In the genomic region with DNA sequence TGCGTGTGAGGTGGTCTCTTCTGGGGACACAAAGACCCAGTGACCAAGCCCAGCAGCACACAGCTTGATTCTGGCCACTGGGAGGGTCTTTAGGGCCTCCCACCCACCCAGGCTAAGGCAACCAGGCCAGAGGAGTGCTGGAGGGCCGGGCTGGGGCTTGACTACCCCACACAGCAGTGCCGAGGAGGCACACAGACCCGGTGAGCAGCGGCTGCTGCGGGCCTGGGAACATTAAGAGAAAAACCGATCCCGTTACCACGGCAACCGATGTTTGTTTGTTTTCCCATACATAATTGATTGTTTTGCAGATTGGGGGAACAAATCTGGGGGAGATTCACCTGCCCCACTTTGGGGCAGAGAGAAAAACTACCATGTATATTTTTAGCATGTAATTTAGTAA, we compare ENCODE assay signal across 19 cellular contexts.
"Had no signal": no experiment of that assay in that cellular context is flagged by ENCODE, and none has a peak within 500 bp of the region (broad histone marks: within the 10 kb centered on the region; RNA-seq: fewer than 3 reads in every experiment).

No MANE protein-coding gene starts in this region.

- H3K4me3 Mint-ChIP-seq: activated CD4-positive, alpha-beta T cell treated with anti-CD3 and anti-CD28 coated beads, Interleukin-2, amount 10 ng/mL, durations not matched to agents 7 days and 5 days; activated CD8-positive, alpha-beta memory T cell treated with anti-CD3 and anti-CD28 coated beads, Interleukin-2, amount 10 ng/mL, durations not matched to agents 7 days and 5 days; activated CD8-positive, alpha-beta T cell treated with anti-CD3 and anti-CD28 coated beads for 36 hours; activated naive CD4-positive, alpha-beta T cell treated with anti-CD3 and anti-CD28 coated beads, Interleukin-2, amount 10 ng/mL, durations not matched to agents 7 days and 5 days; immature natural killer cell; natural killer cell treated with Interleukin-12 subunit alpha and Interleukin-12 subunit beta and Interleukin-15 and Interleukin-18, amount 100 ng/mL, for 72 hours; type B pancreatic cell had no signal

- H3K36me3 Mint-ChIP-seq: activated CD8-positive, alpha-beta memory T cell treated with anti-CD3 and anti-CD28 coated beads, Interleukin-2, amount 10 ng/mL, durations not matched to agents 7 days and 5 days; activated naive CD4-positive, alpha-beta T cell treated with anti-CD3 and anti-CD28 coated beads, Interleukin-2, amount 10 ng/mL, durations not matched to agents 7 days and 5 days; immature natural killer cell; natural killer cell treated with Interleukin-12 subunit alpha and Interleukin-12 subunit beta and Interleukin-15 and Interleukin-18, amount 100 ng/mL, for 72 hours; type B pancreatic cell had no signal

- H3K9me3 ChIP-seq: left ventricle myocardium inferior, thoracic aorta had no signal

- H3K27ac Mint-ChIP-seq: activated CD4-positive, alpha-beta T cell treated with anti-CD3 and anti-CD28 coated beads, Interleukin-2, amount 10 ng/mL, durations not matched to agents 7 days and 5 days; activated CD8-positive, alpha-beta memory T cell treated with anti-CD3 and anti-CD28 coated beads, Interleukin-2, amount 10 ng/mL, durations not matched to agents 7 days and 5 days; activated CD8-positive, alpha-beta T cell treated with anti-CD3 and anti-CD28 coated beads for 36 hours; activated naive CD4-positive, alpha-beta T cell treated with anti-CD3 and anti-CD28 coated beads, Interleukin-2, amount 10 ng/mL, durations not matched to agents 7 days and 5 days; immature natural killer cell; natural killer cell treated with Interleukin-12 subunit alpha and Interleukin-12 subunit beta and Interleukin-15 and Interleukin-18, amount 100 ng/mL, for 72 hours had no signal

- H3K36me3 ChIP-seq: left ventricle myocardium inferior, thoracic aorta had no signal

- H3K27me3 Mint-ChIP-seq: natural killer cell treated with Interleukin-12 subunit alpha and Interleukin-12 subunit beta and Interleukin-15 and Interleukin-18, amount 100 ng/mL, for 72 hours had no signal

- ATAC-seq: activated CD4-positive, CD25-positive, alpha-beta regulatory T cell treated with anti-CD3 and anti-CD28 coated beads, Interleukin-2, amount 50 U/mL, for 24 hours; activated CD8-positive, alpha-beta memory T cell treated with anti-CD3 and anti-CD28 coated beads, Interleukin-2, amount 10 ng/mL, durations not matched to agents 7 days and 5 days; activated CD8-positive, alpha-beta T cell treated with anti-CD3 and anti-CD28 coated beads for 36 hours; natural killer cell treated with Interleukin-12 subunit alpha and Interleukin-12 subunit beta and Interleukin-15 and Interleukin-18, amount 100 ng/mL, for 72 hours had no signal

- H3K27ac ChIP-seq: left ventricle myocardium inferior, thoracic aorta had no signal

- H3K9me3 Mint-ChIP-seq: activated CD4-positive, alpha-beta T cell treated with anti-CD3 and anti-CD28 coated beads, Interleukin-2, amount 10 ng/mL, durations not matched to agents 7 days and 5 days; activated CD8-positive, alpha-beta T cell treated with anti-CD3 and anti-CD28 coated beads for 36 hours; activated naive CD4-positive, alpha-beta T cell treated with anti-CD3 and anti-CD28 coated beads, Interleukin-2, amount 10 ng/mL, durations not matched to agents 7 days and 5 days; immature natural killer cell; natural killer cell treated with Interleukin-12 subunit alpha and Interleukin-12 subunit beta and Interleukin-15 and Interleukin-18, amount 100 ng/mL, for 72 hours; type B pancreatic cell had no signal

- H3K4me3 ChIP-seq: left ventricle myocardium inferior, thoracic aorta had no signal

- DNase-seq: activated CD4-positive, alpha-beta T cell treated with anti-CD3 and anti-CD28 coated beads, Interleukin-2, amount 10 ng/mL, durations not matched to agents 7 days and 5 days; activated CD8-positive, alpha-beta memory T cell treated with anti-CD3 and anti-CD28 coated beads, Interleukin-2, amount 10 ng/mL, durations not matched to agents 7 days and 5 days; activated CD8-positive, alpha-beta T cell treated with anti-CD3 and anti-CD28 coated beads for 36 hours; activated effector memory CD4-positive, alpha-beta T cell treated with anti-CD3 and anti-CD28 coated beads, Interleukin-2, amount 50 U/mL, for 16 hours; activated naive CD4-positive, alpha-beta T cell treated with anti-CD3 and anti-CD28 coated beads, Interleukin-2, amount 10 ng/mL, durations not matched to agents 7 days and 5 days; activated T-cell treated with anti-CD3 and anti-CD28 coated beads for 4 hours; cerebellar nuclear complex; cortex of kidney; effector CD4-positive, alpha-beta T cell; erythroblast; immature natural killer cell; left ventricle myocardium inferior; stimulated activated CD4-positive, alpha-beta T cell treated with anti-CD3 and anti-CD28 coated beads, Interleukin-4, amount 100 ng/mL, for 1 hour; stimulated activated naive CD4-positive, alpha-beta T cell; T-helper 2 cell had no signal
